Comparison of ENCODE assay signal across 21 cellular contexts in the genomic region with DNA sequence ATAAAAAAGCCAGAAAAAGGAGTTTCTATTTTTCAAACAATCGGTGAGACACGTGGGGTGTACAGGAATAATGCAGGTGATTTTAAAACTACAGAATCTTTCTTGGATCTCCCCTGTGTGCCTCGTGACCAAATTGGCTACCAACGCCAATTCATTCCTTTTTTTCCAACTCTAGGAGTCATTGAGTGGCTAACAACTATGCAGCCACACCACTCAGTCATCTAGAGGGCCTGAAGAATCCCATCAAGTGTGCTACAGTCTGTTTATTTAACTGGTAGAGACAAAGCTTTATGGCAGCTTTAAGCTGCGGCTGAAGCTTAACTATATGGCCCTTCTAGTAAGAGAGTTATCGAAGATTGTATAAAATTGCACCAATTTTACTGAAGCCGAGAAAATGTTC.
"Had no signal": no experiment of that assay in that cellular context is flagged by ENCODE, and none has a peak within 500 bp of the region (broad histone marks: within the 10 kb centered on the region; RNA-seq: fewer than 3 reads in every experiment).

No MANE protein-coding gene starts in this region.

- ATAC-seq: activated T-cell treated with anti-CD3 and anti-CD28 coated beads, Interleukin-2, amount 50 U/mL, for 4 hours; gastrocnemius medialis; left ventricle myocardium superior; mucosa of descending colon; right cardiac atrium had no signal

- H3K4me3 ChIP-seq: breast epithelium, coronary artery, gastrocnemius medialis, mucosa of descending colon, tibial artery, vagina had no signal

- H3K4me1 ChIP-seq: breast epithelium, gastrocnemius medialis, tibial artery, vagina had no signal

- H3K9me3 ChIP-seq: breast epithelium, gastrocnemius medialis, mucosa of descending colon, vagina had no signal

- H3K27ac ChIP-seq: breast epithelium, coronary artery, gastrocnemius medialis, tibial artery, vagina, VCaP had no signal

- H3K36me3 ChIP-seq: breast epithelium, gastrocnemius medialis, tibial artery, vagina had no signal

- H3K27me3 ChIP-seq: breast epithelium, gastrocnemius medialis, tibial artery, vagina had no signal

- DNase-seq: activated CD4-positive, alpha-beta T cell treated with anti-CD3 and anti-CD28 coated beads, Interleukin-2, amount 50 U/mL, for 1 hour; activated CD4-positive, CD25-positive, alpha-beta regulatory T cell treated with anti-CD3 and anti-CD28 coated beads, Interleukin-2, amount 50 U/mL, for 72 hours; activated CD8-positive, alpha-beta memory T cell treated with anti-CD3 and anti-CD28 coated beads, Interleukin-2, amount 50 U/mL, for 4 hours; activated naive CD4-positive, alpha-beta T cell treated with anti-CD3 and anti-CD28 coated beads, Interleukin-2, amount 50 U/mL, for 16 hours; activated T-cell treated with anti-CD3 and anti-CD28 coated beads, Interleukin-2, amount 50 U/mL, for 4 hours; erythroblast; gastrocnemius medialis; head of caudate nucleus; kidney; left ventricle myocardium superior; mesenchymal stem cell; mucosa of descending colon; naive B cell; right cardiac atrium; stimulated activated CD4-positive, alpha-beta T cell treated with anti-CD3 and anti-CD28 coated beads, Interleukin-2, amount 100 ng/mL, for 24 hours; stimulated activated naive CD4-positive, alpha-beta T cell treated with Interleukin-2 at 50 U/mL for 16 hours; tibial artery had no signal
